ENCODE assay signal across 10 cellular contexts in genomic region chr6:38239719-38240451, GRCh38.
DNase-seq lines count a peak whose midpoint lies in the region; ATAC-seq and TF ChIP-seq lines count a peak whose summit lies in the region.
"Had no signal": no experiment of that assay in that cellular context is flagged by ENCODE, and none has a peak within 500 bp of the region (broad histone marks: within the 10 kb centered on the region; RNA-seq: fewer than 3 reads in every experiment).

No MANE protein-coding gene starts in this region.

- CTCF ChIA-PET in SK-N-SH (lab: Yijun Ruan, JAX): interaction anchor here (1.4 kb wide), 1 partner anchor 43 kb away, joined by 3 read pairs; no protein-coding TSS in a partner anchor

- no peak for TF ChIP-seq POLR2A in vagina (IDR thresholded peaks at IDR 0.05)

- H3F3A ChIP-seq in SK-N-SH (replicated peaks; ENCODE audit: insufficient read depth): no peaks in the 10 kb centered on the region

- H3K4me1 ChIP-seq in SK-N-SH (ENCODE audit: control insufficient read depth in 1 of 2, insufficient read depth in 2 of 2, low read depth in 1 of 2, low read length in 1 of 2): peaks cover 0 to 24% of the 10 kb centered on the region in 2 experiments; a peak in 3 of 4 replicates
- H3K4me1 ChIP-seq in vagina: no peaks in the 10 kb centered on the region

- H4K20me1 ChIP-seq in SK-N-SH (ENCODE audit: insufficient read depth): no peaks in the 10 kb centered on the region

- POLR2A ChIA-PET in SK-N-SH (lab: Yijun Ruan, JAX): no interaction called here

- TF ChIP-seq CTCF in SK-N-SH (IDR thresholded peaks at IDR 0.05): no peak
- no peak for TF ChIP-seq CTCF in foreskin fibroblast (IDR thresholded peaks at IDR 0.05; ENCODE audit: low read depth, low read length)
- no peak for TF ChIP-seq CTCF in vagina (IDR thresholded peaks at IDR 0.05)

- H3K36me3 ChIP-seq in SK-N-SH (replicated peaks in 1 of 2; ENCODE audit: control insufficient read depth in 1 of 2, insufficient read depth in 2 of 2, low read length in 1 of 2) (no peaks in the 10 kb centered on the region), vagina (no peaks in the 10 kb centered on the region)

- peak; percentile 79 for DNase-seq in EL
- peak; percentile 57 for DNase-seq in HS-27A (ENCODE audit: low read depth)
- DNase-seq in SK-N-SH: no peak
- DNase-seq in foreskin fibroblast: peak; percentile 64 to 79
- no peak for DNase-seq in hypothalamus (lab: John Stamatoyannopoulos, UW)
- no peak for DNase-seq in retina
- no peak for DNase-seq in vagina (ENCODE audit: extremely low spot score in 2 of 2)
- DNase-seq: activated CD4-positive, CD25-positive, alpha-beta regulatory T cell treated with anti-CD3 and anti-CD28 coated beads, Interleukin-2, amount 50 U/mL, for 72 hours had no signal

- H3K4me2 ChIP-seq in SK-N-SH: no peak overlapping the region
- H3K4me2 ChIP-seq: PC-9 had no signal

- no peaks in the 10 kb centered on the region for H3K79me2 ChIP-seq in SK-N-SH (ENCODE audit: insufficient read depth)

- no peaks in the 10 kb centered on the region for H3K9me2 ChIP-seq in SK-N-SH

- WGBS in SK-N-SH (ENCODE audit: low lambda C conversion rate): 69% methylated on average over 5 of the region's 5 CpGs

- H3K27ac ChIP-seq in SK-N-SH (ENCODE audit: low read depth in 2 of 2, low read length in 1 of 2): peak overlapping the region in 1 of 2 experiments; percentile 51; a peak in 2 of 4 replicates
- H3K27ac ChIP-seq in vagina: no peak overlapping the region
- H3K27ac ChIP-seq: PC-9 had no signal

- H3K9me3 ChIP-seq in SK-N-SH: no peaks in the 10 kb centered on the region
- no peaks in the 10 kb centered on the region for H3K9me3 ChIP-seq in vagina

- ATAC-seq in HG03469 (IDR thresholded peaks at IDR 0.05; ENCODE audit: unreplicated experiment): no peak

- no peak overlapping the region for H2AFZ ChIP-seq in SK-N-SH (ENCODE audit: low read depth)
- H2AFZ ChIP-seq: PC-9 had no signal

- no peak for TF ChIP-seq RAD21 in SK-N-SH (IDR thresholded peaks at IDR 0.05; ENCODE audit: low read length)

- no peaks in the 10 kb centered on the region for H3K27me3 ChIP-seq in SK-N-SH (ENCODE audit: insufficient read depth)
- no peaks in the 10 kb centered on the region for H3K27me3 ChIP-seq in vagina

- no peak overlapping the region for H3K9ac ChIP-seq in SK-N-SH

- no peak for TF ChIP-seq EP300 in SK-N-SH (IDR thresholded peaks at IDR 0.05; ENCODE audit: borderline replicate concordance in 1 of 2, low read depth in 1 of 2, low read length in 1 of 2)

- intact Hi-C loops in vagina (cut with DNase I): no loop called here

- no peak overlapping the region for H3K4me3 ChIP-seq in SK-N-SH (ENCODE audit: low read depth in 2 of 2, low read length in 1 of 2)
- H3K4me3 ChIP-seq in foreskin fibroblast (ENCODE audit: low read depth in 1 of 2, low read length in 2 of 2): no peak overlapping the region
- H3K4me3 ChIP-seq in vagina: no peak overlapping the region
- H3K4me3 ChIP-seq: PC-9 had no signal

TF ChIP-seq in SK-N-SH, 30 proteins besides CTCF, POLR2A, EP300 and RAD21:
- TF ChIP-seq USF2 (IDR thresholded peaks at IDR 0.05; ENCODE audit: borderline replicate concordance, low read depth, low read length): no peak
- TF ChIP-seq FOXM1 (IDR thresholded peaks at IDR 0.05; ENCODE audit: low read depth): no peak
- TF ChIP-seq FOSL2 (IDR thresholded peaks at IDR 0.05; ENCODE audit: borderline replicate concordance, low read depth): peak; percentile 31; the same call in 1 of the 2 replicates
- no peak for TF ChIP-seq POLR2AphosphoS5 (IDR thresholded peaks at IDR 0.05; ENCODE audit: low read depth, low read length)
- TF ChIP-seq MEF2A (IDR thresholded peaks at IDR 0.05; ENCODE audit: borderline replicate concordance, low read depth): no peak
- peak; percentile 43; the same call in 1 of the 2 replicates for TF ChIP-seq TCF12 (IDR thresholded peaks at IDR 0.05)
- no peak for TF ChIP-seq MXI1 (IDR thresholded peaks at IDR 0.05; ENCODE audit: low read depth, low read length)
- no peak for TF ChIP-seq REST (IDR thresholded peaks at IDR 0.05; ENCODE audit: low read depth, low read length)
- no peak for TF ChIP-seq SIN3A (IDR thresholded peaks at IDR 0.05; ENCODE audit: borderline replicate concordance, low read depth, low read length)
- peak; percentile 57; the same call in 1 of the 2 replicates for TF ChIP-seq PBX3 (IDR thresholded peaks at IDR 0.05)
- no peak for TF ChIP-seq NFIC (IDR thresholded peaks at IDR 0.05; ENCODE audit: borderline replicate concordance)
- TF ChIP-seq ELF1 (IDR thresholded peaks at IDR 0.05): no peak

Comparison
In these comparisons a context has a peak if more than half of its experiments do, and no peak if none do; other contexts are left out.
1. DNase-seq: peak in EL (single experiment), HS-27A (single experiment) and foreskin fibroblast (2 of 2); none in SK-N-SH (single experiment), hypothalamus (0 of 51), retina (single experiment) and vagina (0 of 2).